1 cellular context compared by ENCODE assay signal in the genomic region with DNA sequence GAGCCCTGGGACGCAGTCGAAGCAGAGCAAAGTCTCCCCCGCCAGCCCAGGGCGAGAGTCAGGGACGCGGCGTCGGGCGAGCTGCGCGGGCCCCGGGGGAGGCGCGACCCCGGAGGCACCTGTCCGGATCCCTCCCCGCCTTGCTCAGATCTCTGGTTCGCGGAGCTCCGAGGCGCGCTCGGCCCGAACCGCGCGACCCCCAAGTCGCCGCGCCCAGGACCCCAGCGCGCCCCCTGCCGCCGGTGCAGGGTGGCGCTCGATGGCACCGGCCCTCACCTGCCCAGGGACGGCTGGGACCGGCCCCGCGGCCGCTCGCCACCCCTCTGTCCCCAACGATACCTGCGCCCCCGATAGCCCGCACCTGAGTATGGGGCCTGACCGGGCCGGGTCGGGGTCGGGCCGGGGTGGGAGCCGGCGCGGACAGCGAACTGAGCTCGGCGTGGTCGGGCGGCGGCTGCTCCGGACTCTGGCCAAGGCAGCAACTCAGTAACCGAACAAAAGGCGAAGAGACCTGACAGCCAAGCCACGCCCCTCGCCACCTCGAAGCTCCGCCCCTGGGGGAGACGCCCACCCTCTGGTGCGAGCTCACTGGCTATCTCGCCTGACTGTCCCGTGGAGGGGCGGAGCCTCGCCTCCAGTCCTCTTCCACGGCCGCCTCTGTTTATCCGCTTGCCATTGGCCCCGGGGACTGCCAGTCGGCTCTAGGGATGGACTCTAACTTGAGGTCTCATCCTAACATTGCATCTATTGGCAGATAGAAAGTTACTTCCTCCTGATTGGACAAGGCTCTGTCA.
A peak's percentile ranks its signal among the peaks of the same experiment; 100 is the strongest.
TF ChIP-seq lines count a peak whose summit lies in the region.

A gene (minus strand): TSS at position 485 of the 794 bp plus-strand sequence. CDS start 14,857 bp downstream, outside the sequence.

TF ChIP-seq in GM12878, 131 proteins besides CTCF, POLR2A, EP300 and RAD21 (continued from another document):
- TF ChIP-seq KLF5 (IDR thresholded peaks at IDR 0.05; ENCODE audit: partially characterized antibody): peak; percentile 84
- TF ChIP-seq NFIC (IDR thresholded peaks at IDR 0.05; ENCODE audit: low read depth, low read length): no peak
- TF ChIP-seq POLR2AphosphoS5 (IDR thresholded peaks at IDR 0.05; ENCODE audit: low read length): 0 out of 2 replicates have a peak, but pooled peaks have one; percentile 30
- TF ChIP-seq, protein P1, sequence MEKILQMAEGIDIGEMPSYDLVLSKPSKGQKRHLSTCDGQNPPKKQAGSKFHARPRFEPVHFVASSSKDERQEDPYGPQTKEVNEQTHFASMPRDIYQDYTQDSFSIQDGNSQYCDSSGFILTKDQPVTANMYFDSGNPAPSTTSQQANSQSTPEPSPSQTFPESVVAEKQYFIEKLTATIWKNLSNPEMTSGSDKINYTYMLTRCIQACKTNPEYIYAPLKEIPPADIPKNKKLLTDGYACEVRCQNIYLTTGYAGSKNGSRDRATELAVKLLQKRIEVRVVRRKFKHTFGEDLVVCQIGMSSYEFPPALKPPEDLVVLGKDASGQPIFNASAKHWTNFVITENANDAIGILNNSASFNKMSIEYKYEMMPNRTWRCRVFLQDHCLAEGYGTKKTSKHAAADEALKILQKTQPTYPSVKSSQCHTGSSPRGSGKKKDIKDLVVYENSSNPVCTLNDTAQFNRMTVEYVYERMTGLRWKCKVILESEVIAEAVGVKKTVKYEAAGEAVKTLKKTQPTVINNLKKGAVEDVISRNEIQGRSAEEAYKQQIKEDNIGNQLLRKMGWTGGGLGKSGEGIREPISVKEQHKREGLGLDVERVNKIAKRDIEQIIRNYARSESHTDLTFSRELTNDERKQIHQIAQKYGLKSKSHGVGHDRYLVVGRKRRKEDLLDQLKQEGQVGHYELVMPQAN (conservative IDR thresholded peaks at IDR 0.05): peak; percentile 68
- TF ChIP-seq, protein P2, sequence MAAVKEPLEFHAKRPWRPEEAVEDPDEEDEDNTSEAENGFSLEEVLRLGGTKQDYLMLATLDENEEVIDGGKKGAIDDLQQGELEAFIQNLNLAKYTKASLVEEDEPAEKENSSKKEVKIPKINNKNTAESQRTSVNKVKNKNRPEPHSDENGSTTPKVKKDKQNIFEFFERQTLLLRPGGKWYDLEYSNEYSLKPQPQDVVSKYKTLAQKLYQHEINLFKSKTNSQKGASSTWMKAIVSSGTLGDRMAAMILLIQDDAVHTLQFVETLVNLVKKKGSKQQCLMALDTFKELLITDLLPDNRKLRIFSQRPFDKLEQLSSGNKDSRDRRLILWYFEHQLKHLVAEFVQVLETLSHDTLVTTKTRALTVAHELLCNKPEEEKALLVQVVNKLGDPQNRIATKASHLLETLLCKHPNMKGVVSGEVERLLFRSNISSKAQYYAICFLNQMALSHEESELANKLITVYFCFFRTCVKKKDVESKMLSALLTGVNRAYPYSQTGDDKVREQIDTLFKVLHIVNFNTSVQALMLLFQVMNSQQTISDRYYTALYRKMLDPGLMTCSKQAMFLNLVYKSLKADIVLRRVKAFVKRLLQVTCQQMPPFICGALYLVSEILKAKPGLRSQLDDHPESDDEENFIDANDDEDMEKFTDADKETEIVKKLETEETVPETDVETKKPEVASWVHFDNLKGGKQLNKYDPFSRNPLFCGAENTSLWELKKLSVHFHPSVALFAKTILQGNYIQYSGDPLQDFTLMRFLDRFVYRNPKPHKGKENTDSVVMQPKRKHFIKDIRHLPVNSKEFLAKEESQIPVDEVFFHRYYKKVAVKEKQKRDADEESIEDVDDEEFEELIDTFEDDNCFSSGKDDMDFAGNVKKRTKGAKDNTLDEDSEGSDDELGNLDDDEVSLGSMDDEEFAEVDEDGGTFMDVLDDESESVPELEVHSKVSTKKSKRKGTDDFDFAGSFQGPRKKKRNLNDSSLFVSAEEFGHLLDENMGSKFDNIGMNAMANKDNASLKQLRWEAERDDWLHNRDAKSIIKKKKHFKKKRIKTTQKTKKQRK (IDR thresholded peaks at IDR 0.05; ENCODE audit: low read depth, low read length): peak; percentile 93
- TF ChIP-seq ZNF217 (IDR thresholded peaks at IDR 0.05): peak; percentile 49; the same call in 1 of the 2 replicates
- TF ChIP-seq HDGF (IDR thresholded peaks at IDR 0.05): peak; percentile 34; the same call in 1 of the 2 replicates
- TF ChIP-seq CHD2 (IDR thresholded peaks at IDR 0.05; ENCODE audit: borderline replicate concordance, low read depth, low read length): peak; percentile 91
- TF ChIP-seq NR2F1 (conservative IDR thresholded peaks at IDR 0.05): peak; percentile 45
- peak; percentile 68 for TF ChIP-seq CREB1 (IDR thresholded peaks at IDR 0.05; ENCODE audit: low read depth)
- TF ChIP-seq GATAD2B (conservative IDR thresholded peaks at IDR 0.05; ENCODE audit: low read depth): peak; percentile 73
- peak; percentile 14; the same call in 1 of the 2 replicates for TF ChIP-seq RFX5 (IDR thresholded peaks at IDR 0.05; ENCODE audit: low read depth, low read length)
- TF ChIP-seq SP1 (IDR thresholded peaks at IDR 0.05; ENCODE audit: low read depth, low read length): peak; percentile 98
- TF ChIP-seq, protein P3, sequence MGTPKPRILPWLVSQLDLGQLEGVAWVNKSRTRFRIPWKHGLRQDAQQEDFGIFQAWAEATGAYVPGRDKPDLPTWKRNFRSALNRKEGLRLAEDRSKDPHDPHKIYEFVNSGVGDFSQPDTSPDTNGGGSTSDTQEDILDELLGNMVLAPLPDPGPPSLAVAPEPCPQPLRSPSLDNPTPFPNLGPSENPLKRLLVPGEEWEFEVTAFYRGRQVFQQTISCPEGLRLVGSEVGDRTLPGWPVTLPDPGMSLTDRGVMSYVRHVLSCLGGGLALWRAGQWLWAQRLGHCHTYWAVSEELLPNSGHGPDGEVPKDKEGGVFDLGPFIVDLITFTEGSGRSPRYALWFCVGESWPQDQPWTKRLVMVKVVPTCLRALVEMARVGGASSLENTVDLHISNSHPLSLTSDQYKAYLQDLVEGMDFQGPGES (IDR thresholded peaks at IDR 0.05): peak; percentile 92
- TF ChIP-seq, protein P4, sequence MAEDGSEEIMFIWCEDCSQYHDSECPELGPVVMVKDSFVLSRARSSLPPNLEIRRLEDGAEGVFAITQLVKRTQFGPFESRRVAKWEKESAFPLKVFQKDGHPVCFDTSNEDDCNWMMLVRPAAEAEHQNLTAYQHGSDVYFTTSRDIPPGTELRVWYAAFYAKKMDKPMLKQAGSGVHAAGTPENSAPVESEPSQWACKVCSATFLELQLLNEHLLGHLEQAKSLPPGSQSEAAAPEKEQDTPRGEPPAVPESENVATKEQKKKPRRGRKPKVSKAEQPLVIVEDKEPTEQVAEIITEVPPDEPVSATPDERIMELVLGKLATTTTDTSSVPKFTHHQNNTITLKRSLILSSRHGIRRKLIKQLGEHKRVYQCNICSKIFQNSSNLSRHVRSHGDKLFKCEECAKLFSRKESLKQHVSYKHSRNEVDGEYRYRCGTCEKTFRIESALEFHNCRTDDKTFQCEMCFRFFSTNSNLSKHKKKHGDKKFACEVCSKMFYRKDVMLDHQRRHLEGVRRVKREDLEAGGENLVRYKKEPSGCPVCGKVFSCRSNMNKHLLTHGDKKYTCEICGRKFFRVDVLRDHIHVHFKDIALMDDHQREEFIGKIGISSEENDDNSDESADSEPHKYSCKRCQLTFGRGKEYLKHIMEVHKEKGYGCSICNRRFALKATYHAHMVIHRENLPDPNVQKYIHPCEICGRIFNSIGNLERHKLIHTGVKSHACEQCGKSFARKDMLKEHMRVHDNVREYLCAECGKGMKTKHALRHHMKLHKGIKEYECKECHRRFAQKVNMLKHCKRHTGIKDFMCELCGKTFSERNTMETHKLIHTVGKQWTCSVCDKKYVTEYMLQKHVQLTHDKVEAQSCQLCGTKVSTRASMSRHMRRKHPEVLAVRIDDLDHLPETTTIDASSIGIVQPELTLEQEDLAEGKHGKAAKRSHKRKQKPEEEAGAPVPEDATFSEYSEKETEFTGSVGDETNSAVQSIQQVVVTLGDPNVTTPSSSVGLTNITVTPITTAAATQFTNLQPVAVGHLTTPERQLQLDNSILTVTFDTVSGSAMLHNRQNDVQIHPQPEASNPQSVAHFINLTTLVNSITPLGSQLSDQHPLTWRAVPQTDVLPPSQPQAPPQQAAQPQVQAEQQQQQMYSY (CRISPR knock-in tag; IDR thresholded peaks at IDR 0.05): no peak
- no peak for TF ChIP-seq KAT2A (conservative IDR thresholded peaks at IDR 0.05; ENCODE audit: control insufficient read depth, low read depth, low read length)
- peak; percentile 82 for TF ChIP-seq SMARCA5 (IDR thresholded peaks at IDR 0.05)
- peak; percentile 71 for TF ChIP-seq FOS (IDR thresholded peaks at IDR 0.05; ENCODE audit: borderline replicate concordance, extremely low read depth, insufficient read length)
- TF ChIP-seq, protein P5, sequence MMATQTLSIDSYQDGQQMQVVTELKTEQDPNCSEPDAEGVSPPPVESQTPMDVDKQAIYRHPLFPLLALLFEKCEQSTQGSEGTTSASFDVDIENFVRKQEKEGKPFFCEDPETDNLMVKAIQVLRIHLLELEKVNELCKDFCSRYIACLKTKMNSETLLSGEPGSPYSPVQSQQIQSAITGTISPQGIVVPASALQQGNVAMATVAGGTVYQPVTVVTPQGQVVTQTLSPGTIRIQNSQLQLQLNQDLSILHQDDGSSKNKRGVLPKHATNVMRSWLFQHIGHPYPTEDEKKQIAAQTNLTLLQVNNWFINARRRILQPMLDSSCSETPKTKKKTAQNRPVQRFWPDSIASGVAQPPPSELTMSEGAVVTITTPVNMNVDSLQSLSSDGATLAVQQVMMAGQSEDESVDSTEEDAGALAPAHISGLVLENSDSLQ (IDR thresholded peaks at IDR 0.05): peak; percentile 99
- TF ChIP-seq BACH1 (IDR thresholded peaks at IDR 0.05; ENCODE audit: borderline replicate concordance): 0 out of 2 replicates have a peak, but pooled peaks have one; percentile 47
- TF ChIP-seq, protein P6, sequence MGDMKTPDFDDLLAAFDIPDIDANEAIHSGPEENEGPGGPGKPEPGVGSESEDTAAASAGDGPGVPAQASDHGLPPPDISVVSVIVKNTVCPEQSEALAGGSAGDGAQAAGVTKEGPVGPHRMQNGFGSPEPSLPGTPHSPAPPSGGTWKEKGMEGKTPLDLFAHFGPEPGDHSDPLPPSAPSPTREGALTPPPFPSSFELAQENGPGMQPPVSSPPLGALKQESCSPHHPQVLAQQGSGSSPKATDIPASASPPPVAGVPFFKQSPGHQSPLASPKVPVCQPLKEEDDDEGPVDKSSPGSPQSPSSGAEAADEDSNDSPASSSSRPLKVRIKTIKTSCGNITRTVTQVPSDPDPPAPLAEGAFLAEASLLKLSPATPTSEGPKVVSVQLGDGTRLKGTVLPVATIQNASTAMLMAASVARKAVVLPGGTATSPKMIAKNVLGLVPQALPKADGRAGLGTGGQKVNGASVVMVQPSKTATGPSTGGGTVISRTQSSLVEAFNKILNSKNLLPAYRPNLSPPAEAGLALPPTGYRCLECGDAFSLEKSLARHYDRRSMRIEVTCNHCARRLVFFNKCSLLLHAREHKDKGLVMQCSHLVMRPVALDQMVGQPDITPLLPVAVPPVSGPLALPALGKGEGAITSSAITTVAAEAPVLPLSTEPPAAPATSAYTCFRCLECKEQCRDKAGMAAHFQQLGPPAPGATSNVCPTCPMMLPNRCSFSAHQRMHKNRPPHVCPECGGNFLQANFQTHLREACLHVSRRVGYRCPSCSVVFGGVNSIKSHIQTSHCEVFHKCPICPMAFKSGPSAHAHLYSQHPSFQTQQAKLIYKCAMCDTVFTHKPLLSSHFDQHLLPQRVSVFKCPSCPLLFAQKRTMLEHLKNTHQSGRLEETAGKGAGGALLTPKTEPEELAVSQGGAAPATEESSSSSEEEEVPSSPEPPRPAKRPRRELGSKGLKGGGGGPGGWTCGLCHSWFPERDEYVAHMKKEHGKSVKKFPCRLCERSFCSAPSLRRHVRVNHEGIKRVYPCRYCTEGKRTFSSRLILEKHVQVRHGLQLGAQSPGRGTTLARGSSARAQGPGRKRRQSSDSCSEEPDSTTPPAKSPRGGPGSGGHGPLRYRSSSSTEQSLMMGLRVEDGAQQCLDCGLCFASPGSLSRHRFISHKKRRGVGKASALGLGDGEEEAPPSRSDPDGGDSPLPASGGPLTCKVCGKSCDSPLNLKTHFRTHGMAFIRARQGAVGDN (IDR thresholded peaks at IDR 0.05): peak; percentile 45; the same call in 1 of the 2 replicates
- no peak for TF ChIP-seq RUNX3 (IDR thresholded peaks at IDR 0.05; ENCODE audit: low read length)
- TF ChIP-seq, protein P7, sequence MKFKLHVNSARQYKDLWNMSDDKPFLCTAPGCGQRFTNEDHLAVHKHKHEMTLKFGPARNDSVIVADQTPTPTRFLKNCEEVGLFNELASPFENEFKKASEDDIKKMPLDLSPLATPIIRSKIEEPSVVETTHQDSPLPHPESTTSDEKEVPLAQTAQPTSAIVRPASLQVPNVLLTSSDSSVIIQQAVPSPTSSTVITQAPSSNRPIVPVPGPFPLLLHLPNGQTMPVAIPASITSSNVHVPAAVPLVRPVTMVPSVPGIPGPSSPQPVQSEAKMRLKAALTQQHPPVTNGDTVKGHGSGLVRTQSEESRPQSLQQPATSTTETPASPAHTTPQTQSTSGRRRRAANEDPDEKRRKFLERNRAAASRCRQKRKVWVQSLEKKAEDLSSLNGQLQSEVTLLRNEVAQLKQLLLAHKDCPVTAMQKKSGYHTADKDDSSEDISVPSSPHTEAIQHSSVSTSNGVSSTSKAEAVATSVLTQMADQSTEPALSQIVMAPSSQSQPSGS (IDR thresholded peaks at IDR 0.05; ENCODE audit: low read length): no peak
- TF ChIP-seq IKZF1 (conservative IDR thresholded peaks at IDR 0.05): peak; percentile 62
- TF ChIP-seq, protein P8, sequence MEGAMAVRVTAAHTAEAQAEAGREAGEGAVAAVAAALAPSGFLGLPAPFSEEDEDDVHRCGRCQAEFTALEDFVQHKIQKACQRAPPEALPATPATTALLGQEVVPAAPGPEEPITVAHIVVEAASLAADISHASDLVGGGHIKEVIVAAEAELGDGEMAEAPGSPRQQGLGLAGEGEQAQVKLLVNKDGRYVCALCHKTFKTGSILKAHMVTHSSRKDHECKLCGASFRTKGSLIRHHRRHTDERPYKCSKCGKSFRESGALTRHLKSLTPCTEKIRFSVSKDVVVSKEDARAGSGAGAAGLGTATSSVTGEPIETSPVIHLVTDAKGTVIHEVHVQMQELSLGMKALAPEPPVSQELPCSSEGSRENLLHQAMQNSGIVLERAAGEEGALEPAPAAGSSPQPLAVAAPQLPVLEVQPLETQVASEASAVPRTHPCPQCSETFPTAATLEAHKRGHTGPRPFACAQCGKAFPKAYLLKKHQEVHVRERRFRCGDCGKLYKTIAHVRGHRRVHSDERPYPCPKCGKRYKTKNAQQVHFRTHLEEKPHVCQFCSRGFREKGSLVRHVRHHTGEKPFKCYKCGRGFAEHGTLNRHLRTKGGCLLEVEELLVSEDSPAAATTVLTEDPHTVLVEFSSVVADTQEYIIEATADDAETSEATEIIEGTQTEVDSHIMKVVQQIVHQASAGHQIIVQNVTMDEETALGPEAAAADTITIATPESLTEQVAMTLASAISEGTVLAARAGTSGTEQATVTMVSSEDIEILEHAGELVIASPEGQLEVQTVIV (IDR thresholded peaks at IDR 0.05; ENCODE audit: borderline replicate concordance, partially characterized antibody): no peak
- TF ChIP-seq, protein P9, sequence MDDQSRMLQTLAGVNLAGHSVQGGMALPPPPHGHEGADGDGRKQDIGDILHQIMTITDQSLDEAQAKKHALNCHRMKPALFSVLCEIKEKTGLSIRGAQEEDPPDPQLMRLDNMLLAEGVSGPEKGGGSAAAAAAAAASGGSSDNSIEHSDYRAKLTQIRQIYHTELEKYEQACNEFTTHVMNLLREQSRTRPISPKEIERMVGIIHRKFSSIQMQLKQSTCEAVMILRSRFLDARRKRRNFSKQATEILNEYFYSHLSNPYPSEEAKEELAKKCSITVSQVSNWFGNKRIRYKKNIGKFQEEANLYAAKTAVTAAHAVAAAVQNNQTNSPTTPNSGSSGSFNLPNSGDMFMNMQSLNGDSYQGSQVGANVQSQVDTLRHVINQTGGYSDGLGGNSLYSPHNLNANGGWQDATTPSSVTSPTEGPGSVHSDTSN (IDR thresholded peaks at IDR 0.05; ENCODE audit: insufficient replicate concordance, low read depth, low read length): peak; percentile 96
- TF ChIP-seq BHLHE40 (IDR thresholded peaks at IDR 0.05; ENCODE audit: borderline replicate concordance in 1 of 2, low read depth in 2 of 2, low read length in 1 of 2): peak in 1 of 2 experiments; percentile 33; a peak in 1 of 4 replicates
